ENCODE assay signal across 23 cellular contexts in genomic region chr1:59075021-59075420, GRCh38.
"Had no signal": no experiment of that assay in that cellular context is flagged by ENCODE, and none has a peak within 500 bp of the region (broad histone marks: within the 10 kb centered on the region; RNA-seq: fewer than 3 reads in every experiment).

No MANE protein-coding gene starts in this region.

- H3K27ac ChIP-seq: coronary artery, dorsolateral prefrontal cortex, esophagus muscularis mucosa, foreskin keratinocyte, gastroesophageal sphincter, heart left ventricle, left lung, lower lobe of right lung had no signal

- H3K27ac Mint-ChIP-seq: mesothelial cell of epicardium; naive thymus-derived CD8-positive, alpha-beta T cell had no signal

- H3K36me3 ChIP-seq: esophagus muscularis mucosa, gastroesophageal sphincter, heart left ventricle, left lung, lower lobe of right lung had no signal

- H3K9me3 Mint-ChIP-seq: mesothelial cell of epicardium; naive B cell; naive thymus-derived CD8-positive, alpha-beta T cell had no signal

- H3K27me3 Mint-ChIP-seq: naive thymus-derived CD8-positive, alpha-beta T cell had no signal

- H3K27me3 ChIP-seq: esophagus muscularis mucosa, foreskin keratinocyte, gastroesophageal sphincter, heart left ventricle, left lung had no signal

- H3K36me3 Mint-ChIP-seq: mesothelial cell of epicardium; naive B cell; naive thymus-derived CD8-positive, alpha-beta T cell had no signal

- FAIRE-seq: endothelial cell of umbilical vein, frontal cortex, islet of Langerhans, keratinocyte had no signal

- H3K4me3 ChIP-seq: coronary artery, dorsolateral prefrontal cortex, esophagus muscularis mucosa, gastroesophageal sphincter, heart left ventricle, left lung, lower lobe of right lung, mucosa of descending colon had no signal

- H3K9me3 ChIP-seq: esophagus muscularis mucosa, gastroesophageal sphincter, heart left ventricle, left lung, lower lobe of right lung, mucosa of descending colon had no signal

- ATAC-seq: foreskin keratinocyte; gastroesophageal sphincter; heart left ventricle; left cardiac atrium; left lung; left ventricle myocardium superior; lower lobe of right lung; mucosa of descending colon; naive thymus-derived CD8-positive, alpha-beta T cell had no signal

- DNase-seq: dermis blood vessel endothelial cell; dorsolateral prefrontal cortex; effector CD4-positive, alpha-beta T cell; effector memory CD4-positive, alpha-beta T cell; foreskin keratinocyte; heart left ventricle; hippocampal formation; left cardiac atrium; left lung; left ventricle myocardium superior; lower lobe of right lung; mesenchymal stem cell; mucosa of descending colon; naive B cell; naive thymus-derived CD8-positive, alpha-beta T cell had no signal

- H3K4me3 Mint-ChIP-seq: mesothelial cell of epicardium; naive B cell; naive thymus-derived CD8-positive, alpha-beta T cell had no signal
